In the genomic region with DNA sequence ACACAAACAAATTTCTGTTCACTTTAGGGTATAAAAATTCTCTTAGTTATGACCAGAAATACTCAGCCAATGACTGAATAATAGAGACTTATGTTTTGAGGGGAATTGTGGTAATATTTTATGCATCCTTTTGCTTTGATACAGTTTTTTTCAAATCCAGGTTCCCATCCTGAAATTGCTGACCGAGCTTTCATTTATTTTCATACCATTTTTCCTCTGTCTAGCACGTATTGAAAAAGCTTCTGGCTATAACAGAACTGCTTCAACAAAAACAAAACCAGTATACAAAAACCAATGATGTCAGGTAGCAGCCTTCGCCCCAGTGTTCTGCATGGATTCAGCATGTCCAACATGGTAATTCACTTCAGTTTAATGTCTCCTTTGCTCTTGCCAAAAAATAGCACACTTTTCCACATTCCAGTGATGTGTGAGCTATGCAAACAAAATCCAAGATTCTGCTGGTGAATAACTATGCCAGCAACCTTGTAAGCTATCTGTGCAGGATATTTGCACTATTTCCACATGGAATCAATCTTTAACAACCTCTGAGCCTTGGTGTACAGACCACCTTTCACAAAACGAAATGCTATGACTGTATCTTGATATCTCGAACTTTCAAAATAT, we compare ENCODE assay signal across 1 cellular context.
TF ChIP-seq lines count a peak whose summit lies in the region.

No MANE protein-coding gene starts in this region.

TF ChIP-seq in WTC11, 78 proteins besides CTCF, POLR2A, EP300 and RAD21 (continued from another document):
- TF ChIP-seq, protein P1, sequence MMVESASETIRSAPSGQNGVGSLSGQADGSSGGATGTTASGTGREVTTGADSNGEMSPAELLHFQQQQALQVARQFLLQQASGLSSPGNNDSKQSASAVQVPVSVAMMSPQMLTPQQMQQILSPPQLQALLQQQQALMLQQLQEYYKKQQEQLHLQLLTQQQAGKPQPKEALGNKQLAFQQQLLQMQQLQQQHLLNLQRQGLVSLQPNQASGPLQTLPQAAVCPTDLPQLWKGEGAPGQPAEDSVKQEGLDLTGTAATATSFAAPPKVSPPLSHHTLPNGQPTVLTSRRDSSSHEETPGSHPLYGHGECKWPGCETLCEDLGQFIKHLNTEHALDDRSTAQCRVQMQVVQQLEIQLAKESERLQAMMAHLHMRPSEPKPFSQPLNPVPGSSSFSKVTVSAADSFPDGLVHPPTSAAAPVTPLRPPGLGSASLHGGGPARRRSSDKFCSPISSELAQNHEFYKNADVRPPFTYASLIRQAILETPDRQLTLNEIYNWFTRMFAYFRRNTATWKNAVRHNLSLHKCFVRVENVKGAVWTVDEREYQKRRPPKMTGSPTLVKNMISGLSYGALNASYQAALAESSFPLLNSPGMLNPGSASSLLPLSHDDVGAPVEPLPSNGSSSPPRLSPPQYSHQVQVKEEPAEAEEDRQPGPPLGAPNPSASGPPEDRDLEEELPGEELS (CRISPR knock-in tag; IDR thresholded peaks at IDR 0.05), result no peak
- TF ChIP-seq GTF2I (CRISPR knock-in tag; conservative IDR thresholded peaks at IDR 0.05) (no peak), IRF1 (CRISPR knock-in tag; IDR thresholded peaks at IDR 0.05) (no peak), TP53 (CRISPR knock-in tag; IDR thresholded peaks at IDR 0.05) (no peak), NFYB (CRISPR knock-in tag; conservative IDR thresholded peaks at IDR 0.05; ENCODE audit: low read depth) (no peak), E2F5 (CRISPR knock-in tag; IDR thresholded peaks at IDR 0.05) (no peak), ARID4B (CRISPR knock-in tag; IDR thresholded peaks at IDR 0.05; ENCODE audit: borderline replicate concordance) (no peak), SMAD4 (CRISPR knock-in tag; IDR thresholded peaks at IDR 0.05) (no peak), NFE2L1 (CRISPR knock-in tag; IDR thresholded peaks at IDR 0.05) (no peak)
- TF ChIP-seq, protein P2, sequence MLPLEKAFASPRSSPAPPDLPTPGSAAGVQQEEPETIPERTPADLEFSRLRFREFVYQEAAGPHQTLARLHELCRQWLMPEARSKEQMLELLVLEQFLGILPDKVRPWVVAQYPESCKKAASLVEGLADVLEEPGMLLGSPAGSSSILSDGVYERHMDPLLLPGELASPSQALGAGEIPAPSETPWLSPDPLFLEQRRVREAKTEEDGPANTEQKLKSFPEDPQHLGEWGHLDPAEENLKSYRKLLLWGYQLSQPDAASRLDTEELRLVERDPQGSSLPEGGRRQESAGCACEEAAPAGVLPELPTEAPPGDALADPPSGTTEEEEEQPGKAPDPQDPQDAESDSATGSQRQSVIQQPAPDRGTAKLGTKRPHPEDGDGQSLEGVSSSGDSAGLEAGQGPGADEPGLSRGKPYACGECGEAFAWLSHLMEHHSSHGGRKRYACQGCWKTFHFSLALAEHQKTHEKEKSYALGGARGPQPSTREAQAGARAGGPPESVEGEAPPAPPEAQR (CRISPR knock-in tag; IDR thresholded peaks at IDR 0.05), result no peak
- TF ChIP-seq, protein P3, sequence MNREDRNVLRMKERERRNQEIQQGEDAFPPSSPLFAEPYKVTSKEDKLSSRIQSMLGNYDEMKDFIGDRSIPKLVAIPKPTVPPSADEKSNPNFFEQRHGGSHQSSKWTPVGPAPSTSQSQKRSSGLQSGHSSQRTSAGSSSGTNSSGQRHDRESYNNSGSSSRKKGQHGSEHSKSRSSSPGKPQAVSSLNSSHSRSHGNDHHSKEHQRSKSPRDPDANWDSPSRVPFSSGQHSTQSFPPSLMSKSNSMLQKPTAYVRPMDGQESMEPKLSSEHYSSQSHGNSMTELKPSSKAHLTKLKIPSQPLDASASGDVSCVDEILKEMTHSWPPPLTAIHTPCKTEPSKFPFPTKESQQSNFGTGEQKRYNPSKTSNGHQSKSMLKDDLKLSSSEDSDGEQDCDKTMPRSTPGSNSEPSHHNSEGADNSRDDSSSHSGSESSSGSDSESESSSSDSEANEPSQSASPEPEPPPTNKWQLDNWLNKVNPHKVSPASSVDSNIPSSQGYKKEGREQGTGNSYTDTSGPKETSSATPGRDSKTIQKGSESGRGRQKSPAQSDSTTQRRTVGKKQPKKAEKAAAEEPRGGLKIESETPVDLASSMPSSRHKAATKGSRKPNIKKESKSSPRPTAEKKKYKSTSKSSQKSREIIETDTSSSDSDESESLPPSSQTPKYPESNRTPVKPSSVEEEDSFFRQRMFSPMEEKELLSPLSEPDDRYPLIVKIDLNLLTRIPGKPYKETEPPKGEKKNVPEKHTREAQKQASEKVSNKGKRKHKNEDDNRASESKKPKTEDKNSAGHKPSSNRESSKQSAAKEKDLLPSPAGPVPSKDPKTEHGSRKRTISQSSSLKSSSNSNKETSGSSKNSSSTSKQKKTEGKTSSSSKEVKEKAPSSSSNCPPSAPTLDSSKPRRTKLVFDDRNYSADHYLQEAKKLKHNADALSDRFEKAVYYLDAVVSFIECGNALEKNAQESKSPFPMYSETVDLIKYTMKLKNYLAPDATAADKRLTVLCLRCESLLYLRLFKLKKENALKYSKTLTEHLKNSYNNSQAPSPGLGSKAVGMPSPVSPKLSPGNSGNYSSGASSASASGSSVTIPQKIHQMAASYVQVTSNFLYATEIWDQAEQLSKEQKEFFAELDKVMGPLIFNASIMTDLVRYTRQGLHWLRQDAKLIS (CRISPR knock-in tag; IDR thresholded peaks at IDR 0.05; ENCODE audit: borderline replicate concordance), result no peak
- TF ChIP-seq, protein P4, sequence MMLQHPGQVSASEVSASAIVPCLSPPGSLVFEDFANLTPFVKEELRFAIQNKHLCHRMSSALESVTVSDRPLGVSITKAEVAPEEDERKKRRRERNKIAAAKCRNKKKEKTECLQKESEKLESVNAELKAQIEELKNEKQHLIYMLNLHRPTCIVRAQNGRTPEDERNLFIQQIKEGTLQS (CRISPR knock-in tag; conservative IDR thresholded peaks at IDR 0.05), result no peak
TF ChIP-seq in WTC11: peak in this region for 0.
